Comparison of ENCODE assay signal across 24 cellular contexts in genomic region chr1:104073463-104073902, GRCh38.
"Had no signal": no experiment of that assay in that cellular context is flagged by ENCODE, and none has a peak within 500 bp of the region (broad histone marks: within the 10 kb centered on the region; RNA-seq: fewer than 3 reads in every experiment).

No MANE protein-coding gene starts in this region.

- ATAC-seq: gastroesophageal sphincter; heart left ventricle; left cardiac atrium; lower lobe of right lung; naive thymus-derived CD8-positive, alpha-beta T cell; stimulated activated naive CD8-positive, alpha-beta T cell treated with anti-CD3 and anti-CD28 coated beads, Interleukin-15, Interleukin-2, amounts not matched to agents 100 U/mL and 50 U/mL, for 24 hours; T-helper 17 cell had no signal

- H3K4me1 ChIP-seq: esophagus muscularis mucosa, gastroesophageal sphincter, heart left ventricle, lower lobe of right lung, pancreas, tibial nerve, uterus had no signal

- H3K27ac ChIP-seq: cardiac muscle cell, esophagus muscularis mucosa, gastroesophageal sphincter, heart left ventricle, lower lobe of right lung, neutrophil, pancreas, tibial nerve, uterus, VCaP had no signal

- H3K27me3 Mint-ChIP-seq: activated naive CD8-positive, alpha-beta T cell treated with anti-CD3 and anti-CD28 coated beads for 36 hours; dendritic cell treated with granulocyte-macrophage colony-stimulating factor and Interleukin-4, amounts not matched to agents 40 ng/mL and 50 ng/mL, for 4 days; naive thymus-derived CD8-positive, alpha-beta T cell; T-helper 17 cell had no signal

- H3K27ac Mint-ChIP-seq: activated naive CD8-positive, alpha-beta T cell treated with anti-CD3 and anti-CD28 coated beads for 36 hours; activated T-helper 1 cell treated with anti-CD3 and anti-CD28 coated beads, Interleukin-12 subunit alpha, Interleukin-12 subunit beta, Interleukin-2, Interleukin-4 antibody, amounts not matched to agents 30 ng/mL and 10 ng/mL and 1 ng/mL, durations not matched to agents 14 hours and 24 hours and 36 hours; dendritic cell treated with granulocyte-macrophage colony-stimulating factor and Interleukin-4, amounts not matched to agents 40 ng/mL and 50 ng/mL, for 4 days; naive thymus-derived CD8-positive, alpha-beta T cell; T-helper 17 cell had no signal

- H3K36me3 ChIP-seq: cardiac muscle cell, esophagus muscularis mucosa, gastroesophageal sphincter, heart left ventricle, lower lobe of right lung, neutrophil, pancreas, tibial nerve, uterus had no signal

- DNase-seq: activated CD4-positive, alpha-beta T cell treated with anti-CD3 and anti-CD28 coated beads, Interleukin-2, amount 50 U/mL, for 1 hour; activated CD4-positive, CD25-positive, alpha-beta regulatory T cell treated with anti-CD3 and anti-CD28 coated beads, Interleukin-2, amount 50 U/mL, for 72 hours; activated naive CD4-positive, alpha-beta T cell; activated naive CD8-positive, alpha-beta T cell treated with anti-CD3 and anti-CD28 coated beads for 36 hours; amniotic stem cell; effector CD8-positive, alpha-beta T cell; heart left ventricle; lower lobe of right lung; stimulated activated CD4-positive, alpha-beta T cell treated with anti-CD3 and anti-CD28 coated beads, Interleukin-2, amount 100 ng/mL, for 24 hours; stimulated activated naive CD8-positive, alpha-beta T cell treated with anti-CD3 and anti-CD28 coated beads, Interleukin-15, Interleukin-2, amounts not matched to agents 100 U/mL and 50 U/mL, for 24 hours; substantia nigra; T-helper 17 cell; uterus had no signal

- H3K4me3 Mint-ChIP-seq: activated naive CD8-positive, alpha-beta T cell treated with anti-CD3 and anti-CD28 coated beads for 36 hours; activated T-helper 1 cell treated with anti-CD3 and anti-CD28 coated beads, Interleukin-12 subunit alpha, Interleukin-12 subunit beta, Interleukin-2, Interleukin-4 antibody, amounts not matched to agents 30 ng/mL and 10 ng/mL and 1 ng/mL, durations not matched to agents 14 hours and 24 hours and 36 hours; dendritic cell treated with granulocyte-macrophage colony-stimulating factor and Interleukin-4, amounts not matched to agents 40 ng/mL and 50 ng/mL, for 4 days; T-helper 17 cell had no signal

- H3K9me3 ChIP-seq: esophagus muscularis mucosa, gastroesophageal sphincter, lower lobe of right lung, neutrophil, pancreas, tibial nerve, uterus had no signal

- H3K4me1 Mint-ChIP-seq: activated naive CD8-positive, alpha-beta T cell treated with anti-CD3 and anti-CD28 coated beads for 36 hours; naive thymus-derived CD8-positive, alpha-beta T cell; T-helper 17 cell had no signal

- H3K4me3 ChIP-seq: cardiac muscle cell, esophagus muscularis mucosa, heart left ventricle, lower lobe of right lung, tibial nerve, uterus had no signal

- H3K36me3 Mint-ChIP-seq: activated naive CD8-positive, alpha-beta T cell treated with anti-CD3 and anti-CD28 coated beads for 36 hours; naive thymus-derived CD8-positive, alpha-beta T cell had no signal

- H3K27me3 ChIP-seq: cardiac muscle cell, esophagus muscularis mucosa, gastroesophageal sphincter, heart left ventricle, neutrophil, pancreas, tibial nerve, uterus had no signal

- H3K9me3 Mint-ChIP-seq: activated T-helper 1 cell treated with anti-CD3 and anti-CD28 coated beads, Interleukin-12 subunit alpha, Interleukin-12 subunit beta, Interleukin-2, Interleukin-4 antibody, amounts not matched to agents 30 ng/mL and 10 ng/mL and 1 ng/mL, durations not matched to agents 14 hours and 24 hours and 36 hours had no signal
